28 cellular contexts compared by ENCODE assay signal in the genomic region with DNA sequence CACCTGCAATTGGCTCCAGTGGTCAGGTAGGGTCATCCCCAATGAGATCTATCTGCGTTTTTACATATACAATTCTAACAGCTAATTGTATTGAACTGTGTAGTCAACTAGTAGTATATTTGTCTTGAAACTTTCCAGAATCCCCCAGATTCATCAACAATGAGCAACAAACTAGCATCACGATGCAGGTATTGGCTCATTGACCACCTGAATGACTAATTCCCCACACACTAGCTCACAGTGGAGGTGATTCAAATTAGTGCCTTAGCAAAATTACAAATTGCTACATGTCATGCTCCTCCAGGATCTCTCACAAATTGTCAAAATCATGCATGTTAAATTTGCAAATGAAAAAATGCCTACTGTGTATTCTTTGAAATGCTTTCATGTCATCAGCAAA.
DNase-seq lines count a peak whose midpoint lies in the region; ATAC-seq, FAIRE-seq and TF ChIP-seq lines count a peak whose summit lies in the region.
"Had no signal": no experiment of that assay in that cellular context is flagged by ENCODE, and none has a peak within 500 bp of the region (broad histone marks: within the 10 kb centered on the region; RNA-seq: fewer than 3 reads in every experiment).

No MANE protein-coding gene starts in this region.

- no peak overlapping the region for H3K9ac ChIP-seq in mammary epithelial cell (ENCODE audit: insufficient read depth, low read length)
- H3K9ac ChIP-seq: BLaER1 had no signal

- H3K4me1 ChIP-seq in mammary epithelial cell (ENCODE audit: insufficient read depth, low read length) = peaks cover 14% of the 10 kb centered on the region
- no peaks in the 10 kb centered on the region for H3K4me1 ChIP-seq in breast epithelium
- no peaks in the 10 kb centered on the region for H3K4me1 ChIP-seq in A673 (ENCODE audit: insufficient read depth, low read length, poor library complexity, severe bottlenecking)
- H3K4me1 ChIP-seq: A549, BE2C, BLaER1 had no signal

- ATAC-seq in activated CD4-positive, alpha-beta T cell treated with anti-CD3 and anti-CD28 coated beads for 36 hours = no peak
- ATAC-seq: A549, GM12878 had no signal

- H3K4me3 ChIP-seq in mammary epithelial cell (replicated peaks in 1 of 3; ENCODE audit: insufficient read depth in 1 of 3, low read depth in 2 of 3, low read length in 3 of 3) (no peak overlapping the region), breast epithelium (no peak overlapping the region), bronchial epithelial cell (ENCODE audit: low read depth, low read length) (no peak overlapping the region), A673 (ENCODE audit: low read depth, low read length, poor library complexity, severe bottlenecking) (no peak overlapping the region)
- H3K4me3 ChIP-seq: A549, BLaER1, GM12878 had no signal

- BruUV-seq in mammary epithelial cell (replicated peaks; lab: Mats Ljungman, UMichigan) (no TSS peak), A673 (replicated peaks; lab: Mats Ljungman, UMichigan) (no TSS peak)

- TF ChIP-seq POLR2A in breast epithelium (IDR thresholded peaks at IDR 0.05) = no peak

- H3K36me3 ChIP-seq in mammary epithelial cell (ENCODE audit: insufficient read depth, low read length) (no peaks in the 10 kb centered on the region), breast epithelium (no peaks in the 10 kb centered on the region), bronchial epithelial cell (ENCODE audit: control insufficient read depth, insufficient read depth, low read length) (no peaks in the 10 kb centered on the region), A673 (ENCODE audit: insufficient read depth, low read length, poor library complexity, severe bottlenecking) (no peaks in the 10 kb centered on the region)
- H3K36me3 ChIP-seq: BE2C, BLaER1 had no signal

- H3K36me3 Mint-ChIP-seq in activated CD4-positive, alpha-beta T cell treated with anti-CD3 and anti-CD28 coated beads for 36 hours (ENCODE audit: low read depth) = no peaks in the 10 kb centered on the region
- H3K36me3 Mint-ChIP-seq: CD14-positive monocyte; CD4-positive, alpha-beta memory T cell; CD4-positive, CD25-positive, alpha-beta regulatory T cell; CD8-positive, alpha-beta memory T cell had no signal

- H3K9me3 ChIP-seq in mammary epithelial cell (replicated peaks; ENCODE audit: insufficient read depth, low read length) (no peaks in the 10 kb centered on the region), breast epithelium (no peaks in the 10 kb centered on the region), A673 (ENCODE audit: low read depth, low read length, poor library complexity, severe bottlenecking) (no peaks in the 10 kb centered on the region)
- H3K9me3 ChIP-seq: A549, BE2C, BLaER1 had no signal

- peaks cover 20% of the 10 kb centered on the region for H3K27me3 Mint-ChIP-seq in activated CD4-positive, alpha-beta T cell treated with anti-CD3 and anti-CD28 coated beads for 36 hours

- dilution Hi-C loops in mammary epithelial cell (cut with HindIII; ENCODE audit: low sequenced_read_pairs) = no loop called here

- CTCF ChIA-PET in mammary epithelial cell (lab: Charles Lee; ENCODE audit: low non-redundant PET) (interaction anchor here (0.5 kb wide), 1 partner anchor 163 kb away, joined by 10 read pairs; no protein-coding TSS in a partner anchor), A673 (lab: Charles Lee) (no interaction called here)
- CTCF ChIA-PET in activated CD4-positive, alpha-beta T cell treated with anti-CD3 and anti-CD28 coated beads for 36 hours (lab: Charles Lee) = interaction anchor here (1.1 kb wide), 1 partner anchor 31 kb away, joined by 3 read pairs; no protein-coding TSS in a partner anchor

- no peak overlapping the region for H3K4me2 ChIP-seq in mammary epithelial cell (ENCODE audit: insufficient read depth, low read depth, low read length)
- H3K4me2 ChIP-seq: A549, BLaER1 had no signal

- WGBS in mammary epithelial cell (ENCODE audit: low coverage, missing lambda C conversion rate) = 50% methylated on average over 2 of the region's 2 CpGs

- DNase-seq in mammary epithelial cell = peak; percentile 69
- no peak for DNase-seq in breast epithelium (ENCODE audit: low spot score in 2 of 2)
- DNase-seq in bronchial epithelial cell (ENCODE audit: low read depth) = peak; percentile 90
- peak; percentile 22 for DNase-seq in epithelial cell of prostate (ENCODE audit: low read depth, low spot score)
- DNase-seq in kidney tubule cell (ENCODE audit: low spot score) = peak; percentile 9
- DNase-seq in A673 (ENCODE audit: low spot score) = no peak
- no peak for DNase-seq in activated CD4-positive, alpha-beta T cell treated with anti-CD3 and anti-CD28 coated beads for 36 hours
- DNase-seq: ACHN; BE2C; C1 segment of cervical spinal cord; CD4-positive, alpha-beta memory T cell; CD4-positive, CD25-positive, alpha-beta regulatory T cell; CD8-positive, alpha-beta memory T cell; COR-L47; DMS 273 treated with DMSO at 0.1 percent for 48 hours; DMS153; DMS53; DMS79; DND-41; EL; GDM1 had no signal

- no peak overlapping the region for H3K4me3 Mint-ChIP-seq in activated CD4-positive, alpha-beta T cell treated with anti-CD3 and anti-CD28 coated beads for 36 hours
- H3K4me3 Mint-ChIP-seq: CD14-positive monocyte; CD4-positive, alpha-beta memory T cell; CD4-positive, CD25-positive, alpha-beta regulatory T cell; CD8-positive, alpha-beta memory T cell had no signal

- no peaks in the 10 kb centered on the region for H3K4me1 Mint-ChIP-seq in activated CD4-positive, alpha-beta T cell treated with anti-CD3 and anti-CD28 coated beads for 36 hours
- H3K4me1 Mint-ChIP-seq: CD4-positive, alpha-beta memory T cell; CD4-positive, CD25-positive, alpha-beta regulatory T cell; CD8-positive, alpha-beta memory T cell had no signal

- H3K27me3 ChIP-seq in mammary epithelial cell (ENCODE audit: insufficient read depth, low read length) (no peaks in the 10 kb centered on the region), breast epithelium (no peaks in the 10 kb centered on the region), bronchial epithelial cell (ENCODE audit: control insufficient read depth, insufficient read depth, low read length) (no peaks in the 10 kb centered on the region), A673 (replicated peaks; ENCODE audit: insufficient read depth, low read depth, low read length, poor library complexity) (no peaks in the 10 kb centered on the region)
- H3K27me3 ChIP-seq: BE2C, BLaER1 had no signal

- POLR2A ChIA-PET in A673 (lab: Charles Lee; ENCODE audit: low non-redundant PET) = interaction anchor here (0.8 kb wide), 1 partner anchor 17 kb away, joined by 4 read pairs; no protein-coding TSS in a partner anchor
- POLR2A ChIA-PET in activated CD4-positive, alpha-beta T cell treated with anti-CD3 and anti-CD28 coated beads for 36 hours (lab: Charles Lee) = no interaction called here

- H2AFZ ChIP-seq in mammary epithelial cell (ENCODE audit: low read depth, low read length) = no peak overlapping the region

- H3K9me3 Mint-ChIP-seq in activated CD4-positive, alpha-beta T cell treated with anti-CD3 and anti-CD28 coated beads for 36 hours (ENCODE audit: low read depth) = no peaks in the 10 kb centered on the region
- H3K9me3 Mint-ChIP-seq: CD4-positive, alpha-beta memory T cell; CD8-positive, alpha-beta memory T cell had no signal

- TF ChIP-seq CTCF in mammary epithelial cell (conservative IDR thresholded peaks at IDR 0.05 in 1 of 2, IDR thresholded peaks at IDR 0.05 in 1 of 2; ENCODE audit: extremely low read depth in 1 of 2, insufficient read depth in 1 of 2, low read depth in 1 of 2, low read length in 2 of 2) (no peak), breast epithelium (IDR thresholded peaks at IDR 0.05) (no peak), bronchial epithelial cell (IDR thresholded peaks at IDR 0.05; ENCODE audit: insufficient read depth, low read length, severe bottlenecking) (no peak), A673 (conservative IDR thresholded peaks at IDR 0.05; ENCODE audit: low read depth, low read length) (no peak)

- intact Hi-C loops in mammary epithelial cell (cut with micrococcal nuclease) = no loop called here
- intact Hi-C loops in breast epithelium (cut with DNase I; ENCODE audit: low total_unique reads) = no loop called here
- intact Hi-C loops in A673 (cut with micrococcal nuclease; ENCODE audit: unreplicated experiment) = no loop called here
- intact Hi-C loops in activated CD4-positive, alpha-beta T cell treated with anti-CD3 and anti-CD28 coated beads for 36 hours (cut with DNase I, micrococcal nuclease) = loop anchor here in 1 of 2 experiments (5.0 kb wide), 1 partner anchor 56 kb away; no protein-coding TSS in a partner anchor

- H3K27ac ChIP-seq in mammary epithelial cell (ENCODE audit: insufficient read depth, low read depth, low read length) (no peak overlapping the region), breast epithelium (no peak overlapping the region), epithelial cell of prostate (no peak overlapping the region), A673 (ENCODE audit: low read depth, low read length, poor library complexity, severe bottlenecking) (no peak overlapping the region)
- H3K27ac ChIP-seq: 22Rv1, A549, BLaER1 had no signal

- H3K79me2 ChIP-seq in mammary epithelial cell (ENCODE audit: insufficient read depth, low read length) = no peaks in the 10 kb centered on the region

- in situ Hi-C loops in mammary epithelial cell (cut with MboI; ENCODE audit: low sequenced_read_pairs in 2 of 2) = loop anchor here in 1 of 2 donors (25.0 kb wide), 1 partner anchor 296 kb away; no protein-coding TSS in a partner anchor

- FAIRE-seq in bronchial epithelial cell (lab: Jason Lieb, UNC) = no peak
- FAIRE-seq: A549, GM12878, GM12892, GM18507 had no signal

- H3K27ac Mint-ChIP-seq in activated CD4-positive, alpha-beta T cell treated with anti-CD3 and anti-CD28 coated beads for 36 hours = no peak overlapping the region
- H3K27ac Mint-ChIP-seq: CD4-positive, alpha-beta memory T cell; CD4-positive, CD25-positive, alpha-beta regulatory T cell; CD8-positive, alpha-beta memory T cell had no signal

- H4K20me1 ChIP-seq in mammary epithelial cell (ENCODE audit: insufficient read depth, low read length) = no peaks in the 10 kb centered on the region
- H4K20me1 ChIP-seq: BLaER1 had no signal

Comparison
In these comparisons a context has a peak if more than half of its experiments do, and no peak if none do; other contexts are left out.
1. DNase-seq: peak in mammary epithelial cell (single experiment), bronchial epithelial cell (single experiment), epithelial cell of prostate (single experiment) and kidney tubule cell (single experiment); none in breast epithelium (0 of 2), A673 (single experiment) and activated CD4-positive, alpha-beta T cell treated with anti-CD3 and anti-CD28 coated beads for 36 hours (single experiment).